14 cellular contexts compared by ENCODE assay signal in genomic region chr1:224177356-224177999, GRCh38. TPM values are rescaled to one million over a fixed set of nuclear protein-coding genes. Genes with fewer than 3 reads are reported as not detected.
DNase-seq lines count a peak whose midpoint lies in the region; ATAC-seq and TF ChIP-seq lines count a peak whose summit lies in the region.
"Had no signal": no experiment of that assay in that cellular context is flagged by ENCODE, and none has a peak within 500 bp of the region (broad histone marks: within the 10 kb centered on the region; RNA-seq: fewer than 3 reads in every experiment).

No MANE protein-coding gene starts in this region.

- peak overlapping the region; percentile 7; the same call in 1 of the 2 replicates for H3K27ac ChIP-seq in C4-2B
- H3K27ac ChIP-seq in Karpas-422 (ENCODE audit: low read length): no peak overlapping the region
- H3K27ac ChIP-seq: A549 had no signal

- TF ChIP-seq CTCF in C4-2B (conservative IDR thresholded peaks at IDR 0.05) (no peak), osteocyte (IDR thresholded peaks at IDR 0.05) (no peak)

- no peaks in the 10 kb centered on the region for H3K9me3 Mint-ChIP-seq in osteocyte (ENCODE audit: unreplicated experiment)
- H3K9me3 Mint-ChIP-seq: CD8-positive, alpha-beta memory T cell had no signal

- H3K4me1 Mint-ChIP-seq in osteocyte (ENCODE audit: unreplicated experiment): peaks cover 20% of the 10 kb centered on the region

- no peak overlapping the region for H3K9ac ChIP-seq in Karpas-422 (ENCODE audit: low read length)

- H2AFZ ChIP-seq in Karpas-422 (ENCODE audit: low read length): no peak overlapping the region

- H3K4me1 ChIP-seq in Karpas-422 (ENCODE audit: low read length): peaks cover 10% of the 10 kb centered on the region
- H3K4me1 ChIP-seq: Caco-2 had no signal

- no peaks in the 10 kb centered on the region for H3K27me3 Mint-ChIP-seq in osteocyte (ENCODE audit: unreplicated experiment)
- H3K27me3 Mint-ChIP-seq: CD8-positive, alpha-beta memory T cell had no signal

- no peaks in the 10 kb centered on the region for H3K36me3 Mint-ChIP-seq in osteocyte (ENCODE audit: unreplicated experiment)

- DNase-seq in Karpas-422 (peak; percentile 15), left lobe of liver (ENCODE audit: low spot score) (peak; percentile 40), osteocyte (ENCODE audit: extremely low spot score, unreplicated experiment) (peak; percentile 56), UCSD-AML1 (lab: John Stamatoyannopoulos, UW; ENCODE audit: unreplicated experiment) (no peak), globus pallidus (ENCODE audit: low spot score) (no peak)
- DNase-seq in activated T-cell treated with anti-CD3 and anti-CD28 coated beads, Interleukin-2, amount 50 U/mL, for 48 hours: no peak
- DNase-seq: Caco-2; CD8-positive, alpha-beta memory T cell; DND-41; GDM1; H7 had no signal

- no peaks in the 10 kb centered on the region for H3K9me2 ChIP-seq in Karpas-422 (replicated peaks; ENCODE audit: insufficient read depth, low read length)

- H3K27ac Mint-ChIP-seq in osteocyte (ENCODE audit: unreplicated experiment): no peak overlapping the region
- H3K27ac Mint-ChIP-seq: CD8-positive, alpha-beta memory T cell had no signal

- H3K36me3 ChIP-seq in Karpas-422 (ENCODE audit: insufficient read depth, low read length): no peaks in the 10 kb centered on the region

- H3K9me3 ChIP-seq in Karpas-422 (ENCODE audit: low read length): no peaks in the 10 kb centered on the region
- H3K9me3 ChIP-seq: A549, Caco-2 had no signal

- no peak overlapping the region for H3K4me3 ChIP-seq in Karpas-422 (ENCODE audit: low read length)
- H3K4me3 ChIP-seq: A549 had no signal

- no peak overlapping the region for H3K4me3 Mint-ChIP-seq in osteocyte (ENCODE audit: unreplicated experiment)
- H3K4me3 Mint-ChIP-seq: CD8-positive, alpha-beta memory T cell had no signal

- H3K79me2 ChIP-seq in Karpas-422 (ENCODE audit: low read length): no peaks in the 10 kb centered on the region

- no peaks in the 10 kb centered on the region for H3K27me3 ChIP-seq in Karpas-422 (ENCODE audit: low read length)

- ATAC-seq in left lobe of liver (no peak), HG03571 (IDR thresholded peaks at IDR 0.05; ENCODE audit: unreplicated experiment) (no peak)
- ATAC-seq: A549 had no signal

- H3K4me2 ChIP-seq in Karpas-422 (ENCODE audit: low read depth, low read length, poor library complexity, severe bottlenecking): no peak overlapping the region
- H3K4me2 ChIP-seq: A549 had no signal

- no peaks in the 10 kb centered on the region for H4K20me1 ChIP-seq in Karpas-422 (ENCODE audit: insufficient read depth, low read depth, low read length)

RNA-seq across cellular contexts. Expression of gene DEGS1, which starts 5.6 kb away (rescaled TPM):
- 12.9 and 36.1 TPM in 2 replicates for total RNA-seq in Karpas-422 (2014; rRNA removed; shearing (Covaris generic); ENCODE audit: low replicate concordance)
- 17.2 TPM for total RNA-seq in left lobe of liver
- 110 and 117 TPM in 2 replicates for total RNA-seq in osteocyte

Comparison
In these comparisons a context has a peak if more than half of its experiments do, and no peak if none do; other contexts are left out.
1. DNase-seq: peak in Karpas-422 (single experiment), left lobe of liver (single experiment) and osteocyte (single experiment); none in UCSD-AML1 (single experiment), globus pallidus (single experiment) and activated T-cell treated with anti-CD3 and anti-CD28 coated beads, Interleukin-2, amount 50 U/mL, for 48 hours (0 of 2).